Comparison of ENCODE assay signal across 9 cellular contexts in the genomic region with DNA sequence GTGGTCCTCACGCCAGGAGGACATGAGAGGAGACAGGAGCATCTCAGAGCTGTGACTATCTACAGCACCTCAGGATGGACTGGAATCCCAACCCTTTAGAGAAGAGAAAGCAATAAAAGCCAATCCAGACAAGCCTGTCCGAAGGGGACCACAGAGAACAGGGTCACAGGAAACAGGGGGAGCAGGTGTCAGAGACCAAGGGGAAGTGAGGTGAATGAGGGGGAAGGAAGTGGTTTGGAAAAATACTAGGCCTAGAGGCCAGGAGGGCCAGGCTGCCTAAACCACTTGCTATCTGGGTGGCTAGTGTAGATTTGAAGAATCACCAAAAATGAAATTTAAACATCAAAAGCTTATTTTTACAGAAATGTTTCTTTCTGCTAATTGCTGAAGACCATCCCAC. TPM values are rescaled to one million over a fixed set of nuclear protein-coding genes. Genes with fewer than 3 reads are reported as not detected.
A peak's percentile ranks its signal among the peaks of the same experiment; 100 is the strongest.
DNase-seq lines count a peak whose midpoint lies in the region; ATAC-seq lines count a peak whose summit lies in the region.
"Had no signal": no experiment of that assay in that cellular context is flagged by ENCODE, and none has a peak within 500 bp of the region (broad histone marks: within the 10 kb centered on the region; RNA-seq: fewer than 3 reads in every experiment).

No MANE protein-coding gene starts in this region.

- peak; percentile 87 for ATAC-seq in HG02885 (IDR thresholded peaks at IDR 0.05; ENCODE audit: poor library complexity, unreplicated experiment)
- peak; percentile 61 for ATAC-seq in stimulated activated naive CD8-positive, alpha-beta T cell treated with anti-CD3 and anti-CD28 coated beads, Interleukin-15, Interleukin-2, amounts not matched to agents 100 U/mL and 50 U/mL, for 24 hours

- no peaks in the 10 kb centered on the region for H3K9me3 Mint-ChIP-seq in activated T-cell treated with anti-CD3 and anti-CD28 coated beads, Interleukin-2, amount 50 U/mL, for 24 hours
- no peaks in the 10 kb centered on the region for H3K9me3 Mint-ChIP-seq in T-helper 1 cell treated with Interleukin-12 subunit alpha and Interleukin-12 subunit beta and Interleukin-4 antibody, amounts not matched to agents 30 μg/mL and 1 μg/mL, for 36 hours

- DNase-seq in activated T-cell treated with anti-CD3 and anti-CD28 coated beads, Interleukin-2, amount 50 U/mL, for 24 hours: no peak
- DNase-seq in activated T-cell treated with anti-CD3 and anti-CD28 coated beads, Interleukin-2, amount 50 U/mL, for 48 hours: no peak
- no peak for DNase-seq in stimulated activated naive CD8-positive, alpha-beta T cell treated with anti-CD3 and anti-CD28 coated beads, Interleukin-15, Interleukin-2, amounts not matched to agents 100 U/mL and 50 U/mL, for 24 hours
- DNase-seq in posterior vena cava (ENCODE audit: low spot score): no peak
- DNase-seq in NCI-H82 treated with DMSO at 0.1 percent for 48 hours (lab: John Stamatoyannopoulos, UW; ENCODE audit: unreplicated experiment): no peak
- no peak for DNase-seq in SKM-1 treated with dmso at 0.1 percent for 144 hours (lab: John Stamatoyannopoulos, UW; ENCODE audit: unreplicated experiment)
- DNase-seq: NCI-H1694 treated with DMSO at 0.1 percent for 48 hours had no signal

- H3K27ac Mint-ChIP-seq in activated T-cell treated with anti-CD3 and anti-CD28 coated beads, Interleukin-2, amount 50 U/mL, for 24 hours: peak overlapping the region; percentile 47
- H3K27ac Mint-ChIP-seq in T-helper 1 cell treated with Interleukin-12 subunit alpha and Interleukin-12 subunit beta and Interleukin-4 antibody, amounts not matched to agents 30 μg/mL and 1 μg/mL, for 36 hours: peak overlapping the region; percentile 55

- peaks cover 76% of the 10 kb centered on the region for H3K36me3 Mint-ChIP-seq in activated T-cell treated with anti-CD3 and anti-CD28 coated beads, Interleukin-2, amount 50 U/mL, for 24 hours (ENCODE audit: low read depth)
- peaks cover 48% of the 10 kb centered on the region for H3K36me3 Mint-ChIP-seq in T-helper 1 cell treated with Interleukin-12 subunit alpha and Interleukin-12 subunit beta and Interleukin-4 antibody, amounts not matched to agents 30 μg/mL and 1 μg/mL, for 36 hours (ENCODE audit: low read depth)

- no peak overlapping the region for H3K4me3 Mint-ChIP-seq in activated T-cell treated with anti-CD3 and anti-CD28 coated beads, Interleukin-2, amount 50 U/mL, for 24 hours
- H3K4me3 Mint-ChIP-seq in T-helper 1 cell treated with Interleukin-12 subunit alpha and Interleukin-12 subunit beta and Interleukin-4 antibody, amounts not matched to agents 30 μg/mL and 1 μg/mL, for 36 hours: peak overlapping the region; percentile 58

- no peaks in the 10 kb centered on the region for H3K27me3 Mint-ChIP-seq in activated T-cell treated with anti-CD3 and anti-CD28 coated beads, Interleukin-2, amount 50 U/mL, for 24 hours
- no peaks in the 10 kb centered on the region for H3K27me3 Mint-ChIP-seq in T-helper 1 cell treated with Interleukin-12 subunit alpha and Interleukin-12 subunit beta and Interleukin-4 antibody, amounts not matched to agents 30 μg/mL and 1 μg/mL, for 36 hours (ENCODE audit: low read depth)

- H3K4me1 Mint-ChIP-seq in activated T-cell treated with anti-CD3 and anti-CD28 coated beads, Interleukin-2, amount 50 U/mL, for 24 hours (ENCODE audit: low read depth): peaks cover 17% of the 10 kb centered on the region
- H3K4me1 Mint-ChIP-seq in T-helper 1 cell treated with Interleukin-12 subunit alpha and Interleukin-12 subunit beta and Interleukin-4 antibody, amounts not matched to agents 30 μg/mL and 1 μg/mL, for 36 hours (ENCODE audit: low read depth): peaks cover 25% of the 10 kb centered on the region

- intact Hi-C loops in posterior vena cava (cut with DNase I): no loop called here

RNA-seq across cellular contexts. Expression of gene TMTC4, which starts 16.2 kb away (rescaled TPM):
- 1 to 10 TPM; 8.2 to 9.7 TPM for total RNA-seq in posterior vena cava
